Comparison of ENCODE assay signal across 1 cellular context in the genomic region with DNA sequence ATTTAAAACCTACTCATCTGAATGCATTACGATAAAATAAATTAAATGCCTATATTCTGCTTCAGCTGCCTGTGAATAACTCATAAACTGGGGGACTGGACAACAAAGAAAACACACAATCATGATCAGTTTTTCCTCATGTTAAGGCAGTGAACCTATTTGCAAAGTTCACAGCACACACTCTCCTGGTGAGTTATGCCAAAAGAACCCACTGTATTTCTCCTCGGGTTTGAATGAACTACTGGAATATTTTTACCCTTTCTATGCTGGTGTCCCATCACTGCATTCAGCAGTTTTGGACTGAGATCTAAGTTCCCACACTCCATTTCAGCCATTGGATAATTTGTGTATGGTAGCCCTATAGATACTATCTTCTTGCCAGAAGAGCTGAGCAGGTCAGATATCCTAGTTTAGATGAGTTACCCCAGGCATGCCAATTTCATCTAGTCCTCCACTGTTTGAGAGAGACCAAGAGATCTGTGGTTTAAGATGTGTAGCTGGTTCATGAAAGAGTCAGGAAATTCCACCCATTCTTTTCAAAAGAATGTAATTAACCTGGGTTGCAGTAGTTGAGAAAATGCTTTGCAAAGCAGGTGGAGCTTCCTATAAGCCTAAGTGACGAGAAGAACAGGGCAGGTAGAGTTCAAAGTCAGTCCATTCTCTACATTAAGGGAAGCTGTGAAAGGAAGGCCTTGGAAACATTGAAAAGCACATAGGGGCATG.
TF ChIP-seq lines count a peak whose summit lies in the region.

No MANE protein-coding gene starts in this region.

TF ChIP-seq in WTC11, 78 proteins besides CTCF, POLR2A, EP300 and RAD21 (continued from another document):
- TF ChIP-seq ZNF281 (CRISPR knock-in tag; IDR thresholded peaks at IDR 0.05) (no peak), CREM (CRISPR knock-in tag; IDR thresholded peaks at IDR 0.05) (no peak), IRF1 (CRISPR knock-in tag; IDR thresholded peaks at IDR 0.05) (no peak)
- TF ChIP-seq, protein P1, sequence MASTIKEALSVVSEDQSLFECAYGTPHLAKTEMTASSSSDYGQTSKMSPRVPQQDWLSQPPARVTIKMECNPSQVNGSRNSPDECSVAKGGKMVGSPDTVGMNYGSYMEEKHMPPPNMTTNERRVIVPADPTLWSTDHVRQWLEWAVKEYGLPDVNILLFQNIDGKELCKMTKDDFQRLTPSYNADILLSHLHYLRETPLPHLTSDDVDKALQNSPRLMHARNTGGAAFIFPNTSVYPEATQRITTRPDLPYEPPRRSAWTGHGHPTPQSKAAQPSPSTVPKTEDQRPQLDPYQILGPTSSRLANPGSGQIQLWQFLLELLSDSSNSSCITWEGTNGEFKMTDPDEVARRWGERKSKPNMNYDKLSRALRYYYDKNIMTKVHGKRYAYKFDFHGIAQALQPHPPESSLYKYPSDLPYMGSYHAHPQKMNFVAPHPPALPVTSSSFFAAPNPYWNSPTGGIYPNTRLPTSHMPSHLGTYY (CRISPR knock-in tag; IDR thresholded peaks at IDR 0.05), result no peak
- TF ChIP-seq, protein P2, sequence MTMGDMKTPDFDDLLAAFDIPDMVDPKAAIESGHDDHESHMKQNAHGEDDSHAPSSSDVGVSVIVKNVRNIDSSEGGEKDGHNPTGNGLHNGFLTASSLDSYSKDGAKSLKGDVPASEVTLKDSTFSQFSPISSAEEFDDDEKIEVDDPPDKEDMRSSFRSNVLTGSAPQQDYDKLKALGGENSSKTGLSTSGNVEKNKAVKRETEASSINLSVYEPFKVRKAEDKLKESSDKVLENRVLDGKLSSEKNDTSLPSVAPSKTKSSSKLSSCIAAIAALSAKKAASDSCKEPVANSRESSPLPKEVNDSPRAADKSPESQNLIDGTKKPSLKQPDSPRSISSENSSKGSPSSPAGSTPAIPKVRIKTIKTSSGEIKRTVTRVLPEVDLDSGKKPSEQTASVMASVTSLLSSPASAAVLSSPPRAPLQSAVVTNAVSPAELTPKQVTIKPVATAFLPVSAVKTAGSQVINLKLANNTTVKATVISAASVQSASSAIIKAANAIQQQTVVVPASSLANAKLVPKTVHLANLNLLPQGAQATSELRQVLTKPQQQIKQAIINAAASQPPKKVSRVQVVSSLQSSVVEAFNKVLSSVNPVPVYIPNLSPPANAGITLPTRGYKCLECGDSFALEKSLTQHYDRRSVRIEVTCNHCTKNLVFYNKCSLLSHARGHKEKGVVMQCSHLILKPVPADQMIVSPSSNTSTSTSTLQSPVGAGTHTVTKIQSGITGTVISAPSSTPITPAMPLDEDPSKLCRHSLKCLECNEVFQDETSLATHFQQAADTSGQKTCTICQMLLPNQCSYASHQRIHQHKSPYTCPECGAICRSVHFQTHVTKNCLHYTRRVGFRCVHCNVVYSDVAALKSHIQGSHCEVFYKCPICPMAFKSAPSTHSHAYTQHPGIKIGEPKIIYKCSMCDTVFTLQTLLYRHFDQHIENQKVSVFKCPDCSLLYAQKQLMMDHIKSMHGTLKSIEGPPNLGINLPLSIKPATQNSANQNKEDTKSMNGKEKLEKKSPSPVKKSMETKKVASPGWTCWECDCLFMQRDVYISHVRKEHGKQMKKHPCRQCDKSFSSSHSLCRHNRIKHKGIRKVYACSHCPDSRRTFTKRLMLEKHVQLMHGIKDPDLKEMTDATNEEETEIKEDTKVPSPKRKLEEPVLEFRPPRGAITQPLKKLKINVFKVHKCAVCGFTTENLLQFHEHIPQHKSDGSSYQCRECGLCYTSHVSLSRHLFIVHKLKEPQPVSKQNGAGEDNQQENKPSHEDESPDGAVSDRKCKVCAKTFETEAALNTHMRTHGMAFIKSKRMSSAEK (CRISPR knock-in tag; IDR thresholded peaks at IDR 0.05; ENCODE audit: borderline replicate concordance), result no peak
